20 cellular contexts compared by ENCODE assay signal in genomic region chr15:101386967-101387366, GRCh38.
DNase-seq lines count a peak whose midpoint lies in the region; ATAC-seq and TF ChIP-seq lines count a peak whose summit lies in the region.
"Had no signal": no experiment of that assay in that cellular context is flagged by ENCODE, and none has a peak within 500 bp of the region (broad histone marks: within the 10 kb centered on the region; RNA-seq: fewer than 3 reads in every experiment).

No MANE protein-coding gene starts in this region.

- no peak overlapping the region for H3K4me2 ChIP-seq in neuronal stem cell (ENCODE audit: insufficient read depth, low read length, poor library complexity, severe bottlenecking)

- peak overlapping the region; percentile 59 for H3K18ac ChIP-seq in neuronal stem cell (ENCODE audit: low read length)

- H2AFZ ChIP-seq in neuronal stem cell (ENCODE audit: low read length), result no peak overlapping the region
- H2AFZ ChIP-seq: GM23248 had no signal

- no peaks in the 10 kb centered on the region for H3K36me3 ChIP-seq in RWPE2 (ENCODE audit: low read depth)
- H3K36me3 ChIP-seq in neuronal stem cell (replicated peaks in 1 of 2; ENCODE audit: control insufficient read depth in 2 of 2, insufficient read depth in 2 of 2, low read length in 2 of 2), result peaks cover 0 to 37% of the 10 kb centered on the region in 2 donors
- H3K36me3 ChIP-seq in upper lobe of right lung, result no peaks in the 10 kb centered on the region
- H3K36me3 ChIP-seq: BE2C had no signal

- H3K4me3 ChIP-seq in RWPE2 (ENCODE audit: severe bottlenecking) (no peak overlapping the region), neuronal stem cell (ENCODE audit: low read length in 2 of 2) (no peak overlapping the region), upper lobe of right lung (no peak overlapping the region), lower leg skin (ENCODE audit: low read depth, poor library complexity, severe bottlenecking) (no peak overlapping the region)
- H3K4me3 ChIP-seq: GM12878, GM23248 had no signal

- H3K14ac ChIP-seq in neuronal stem cell (ENCODE audit: low read length), result no peak overlapping the region

- H3K79me1 ChIP-seq in neuronal stem cell (ENCODE audit: low read depth, low read length), result no peaks in the 10 kb centered on the region

- no peak overlapping the region for H2BK5ac ChIP-seq in neuronal stem cell (ENCODE audit: low read length)

- H3K9me3 ChIP-seq in RWPE2 (ENCODE audit: severe bottlenecking) (no peaks in the 10 kb centered on the region), neuronal stem cell (replicated peaks in 1 of 2; ENCODE audit: control insufficient read depth in 2 of 2, insufficient read depth in 1 of 2, low read depth in 1 of 2, low read length in 2 of 2) (no peaks in the 10 kb centered on the region), upper lobe of right lung (no peaks in the 10 kb centered on the region)
- H3K9me3 ChIP-seq: BE2C had no signal

- no CpG with 5 or more reads among the region's 10 CpGs for WGBS in neuronal stem cell (ENCODE audit: extremely low coverage in 2 of 2, insufficient read length in 2 of 2, insufficient replicate concordance in 1 of 2), 2 donors
- 79 to 90% methylated on average over 10 of the region's 10 CpGs for WGBS in lower leg skin, 2 donors

- ATAC-seq in RWPE2 (ENCODE audit: low read depth), result peak; percentile 10; the same call in 1 of the 3 replicates
- ATAC-seq in esophagus mucosa, result peak; percentile 38
- no peak for ATAC-seq in upper lobe of right lung
- ATAC-seq: GM12878 had no signal

- H4K91ac ChIP-seq in neuronal stem cell (ENCODE audit: low read depth, low read length, poor library complexity), result no peak overlapping the region

- no peak overlapping the region for H3K23ac ChIP-seq in neuronal stem cell (ENCODE audit: low read depth, low read length, poor library complexity)

- H3K27ac ChIP-seq in RWPE2 (ENCODE audit: poor library complexity, severe bottlenecking) (no peak overlapping the region), neuronal stem cell (replicated peaks; ENCODE audit: low read length) (no peak overlapping the region), upper lobe of right lung (no peak overlapping the region)
- H3K27ac ChIP-seq: GM23248, HL-60 had no signal

- no peak overlapping the region for H2AK5ac ChIP-seq in neuronal stem cell (ENCODE audit: low read depth, low read length)

- H2BK120ac ChIP-seq in neuronal stem cell (ENCODE audit: low read depth, low read length), result no peak overlapping the region

- TF ChIP-seq POLR2A in lower leg skin (IDR thresholded peaks at IDR 0.05), result no peak

- H3K9ac ChIP-seq in neuronal stem cell (ENCODE audit: low read depth, low read length, poor library complexity), result no peak overlapping the region
- H3K9ac ChIP-seq: GM23248 had no signal

- H3K4ac ChIP-seq in neuronal stem cell (ENCODE audit: low read length), result no peak overlapping the region

- intact Hi-C loops in upper lobe of right lung (cut with DNase I), result no loop called here
- intact Hi-C loops in lower leg skin (cut with DNase I; ENCODE audit: low total_unique reads), result no loop called here

- no peak overlapping the region for H2BK12ac ChIP-seq in neuronal stem cell (ENCODE audit: low read length)

- peak; percentile 62 for DNase-seq in RWPE2 (ENCODE audit: low spot score)
- DNase-seq in neuronal stem cell (ENCODE audit: low spot score), result no peak
- DNase-seq in upper lobe of right lung, result peak; percentile 44
- DNase-seq in lower leg skin (ENCODE audit: low spot score in 2 of 2), result no peak
- no peak for DNase-seq in GM19240 (ENCODE audit: insufficient read length, low spot score)
- DNase-seq: BE2C; C1 segment of cervical spinal cord; CD4-positive, CD25-positive, alpha-beta regulatory T cell; CD8-positive, alpha-beta memory T cell; COR-L47; DMS 273 treated with DMSO at 0.1 percent for 48 hours; DMS53; DND-41; EL; GM23248; HCEC 1CT; IMR-90 had no signal

- TF ChIP-seq CTCF in RWPE2 (IDR thresholded peaks at IDR 0.05; ENCODE audit: poor library complexity, severe bottlenecking) (no peak), upper lobe of right lung (IDR thresholded peaks at IDR 0.05) (no peak), lower leg skin (IDR thresholded peaks at IDR 0.05) (no peak)

- H3K4me1 ChIP-seq in RWPE2 (ENCODE audit: insufficient read depth, poor library complexity, severe bottlenecking) (no peaks in the 10 kb centered on the region), neuronal stem cell (ENCODE audit: control insufficient read depth in 2 of 2, insufficient read depth in 1 of 2, low read depth in 1 of 2, low read length in 2 of 2) (peaks cover 0 to 3% of the 10 kb centered on the region in 2 donors), upper lobe of right lung (no peaks in the 10 kb centered on the region)
- H3K4me1 ChIP-seq: BE2C had no signal

- no peak overlapping the region for H4K8ac ChIP-seq in neuronal stem cell (ENCODE audit: low read depth, low read length)

- H3K27me3 ChIP-seq in RWPE2 (ENCODE audit: insufficient read depth, poor library complexity, severe bottlenecking) (no peaks in the 10 kb centered on the region), neuronal stem cell (ENCODE audit: control insufficient read depth in 3 of 3, insufficient read depth in 3 of 3, low read depth in 1 of 3, low read length in 3 of 3) (no peaks in the 10 kb centered on the region), upper lobe of right lung (no peaks in the 10 kb centered on the region)
- H3K27me3 ChIP-seq: BE2C had no signal

- H2BK15ac ChIP-seq in neuronal stem cell (ENCODE audit: low read length), result no peak overlapping the region

Comparison
In these comparisons a context has a peak if more than half of its experiments do, and no peak if none do; other contexts are left out.
1. DNase-seq: peak in RWPE2 (single experiment) and upper lobe of right lung (single experiment); none in neuronal stem cell (single experiment), lower leg skin (0 of 2) and GM19240 (single experiment).